ENCODE assay signal across 1 cellular context in the genomic region with DNA sequence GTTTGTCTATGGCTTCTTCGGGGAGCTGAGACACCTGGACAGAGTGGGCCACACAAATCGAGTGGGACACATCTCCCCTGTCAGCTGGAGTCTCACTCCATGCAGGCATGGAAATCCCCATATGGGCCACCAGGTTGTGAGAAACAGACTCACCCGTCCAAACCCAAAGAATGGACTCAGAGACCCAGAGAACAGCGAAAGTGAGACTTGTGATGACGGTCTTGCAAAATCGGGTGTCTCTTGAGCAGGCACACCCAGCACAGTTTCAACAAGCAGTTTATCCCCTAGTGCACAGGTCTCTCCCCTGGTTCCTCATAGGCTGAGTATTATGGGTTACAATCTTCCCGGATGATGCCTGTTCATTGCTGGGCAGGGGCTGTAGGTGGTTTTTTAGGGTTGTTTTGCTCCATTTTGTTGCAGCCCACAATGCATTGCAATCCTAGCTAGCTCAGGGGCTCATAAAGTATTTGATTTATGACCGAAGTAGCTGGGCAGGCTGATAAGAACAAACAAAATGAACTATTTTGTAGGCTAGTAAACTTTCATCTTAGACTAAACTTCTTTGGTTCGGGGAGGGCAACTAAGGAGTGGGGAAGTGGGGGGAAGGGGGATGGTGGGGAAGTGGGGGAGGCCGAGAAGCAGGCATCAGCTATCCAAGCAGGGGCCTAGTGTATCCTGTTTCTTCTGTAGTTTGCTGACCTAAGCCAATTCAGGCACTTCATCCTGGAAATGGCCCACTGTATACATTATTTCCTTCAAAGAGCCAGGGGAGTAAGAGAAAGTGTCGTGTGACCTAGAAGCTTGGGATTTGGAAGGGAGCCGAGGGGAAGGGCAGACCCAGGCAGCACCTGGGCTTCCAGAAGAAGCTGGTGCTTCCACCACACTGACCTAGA.
TF ChIP-seq lines count a peak whose summit lies in the region.

No MANE protein-coding gene starts in this region.

TF ChIP-seq in GM12878, 131 proteins besides CTCF, POLR2A, EP300 and RAD21:
- TF ChIP-seq CBFB (IDR thresholded peaks at IDR 0.05; ENCODE audit: low read depth) (no peak), EZH2 (IDR thresholded peaks at IDR 0.05; ENCODE audit: borderline replicate concordance, control insufficient read depth, low read depth, low read length) (no peak), ZSCAN29 (IDR thresholded peaks at IDR 0.05) (no peak), GABPA (IDR thresholded peaks at IDR 0.05; ENCODE audit: low read depth) (no peak), BHLHE40 (IDR thresholded peaks at IDR 0.05; ENCODE audit: borderline replicate concordance in 1 of 2, low read depth in 2 of 2, low read length in 1 of 2) (peak in 1 of 2 experiments; percentile 25; a peak in 1 of 4 replicates), EED (IDR thresholded peaks at IDR 0.05; ENCODE audit: low read depth) (no peak), RBBP5 (conservative IDR thresholded peaks at IDR 0.05) (no peak), KAT2A (conservative IDR thresholded peaks at IDR 0.05; ENCODE audit: control insufficient read depth, low read depth, low read length) (no peak), IKZF1 (conservative IDR thresholded peaks at IDR 0.05) (0 out of 2 replicates have a peak, but pooled peaks have one; percentile 28), IRF4 (IDR thresholded peaks at IDR 0.05; ENCODE audit: low read depth, low read length) (no peak), SREBF2 (IDR thresholded peaks at IDR 0.05; ENCODE audit: low read length) (no peak)
- TF ChIP-seq, protein P1, sequence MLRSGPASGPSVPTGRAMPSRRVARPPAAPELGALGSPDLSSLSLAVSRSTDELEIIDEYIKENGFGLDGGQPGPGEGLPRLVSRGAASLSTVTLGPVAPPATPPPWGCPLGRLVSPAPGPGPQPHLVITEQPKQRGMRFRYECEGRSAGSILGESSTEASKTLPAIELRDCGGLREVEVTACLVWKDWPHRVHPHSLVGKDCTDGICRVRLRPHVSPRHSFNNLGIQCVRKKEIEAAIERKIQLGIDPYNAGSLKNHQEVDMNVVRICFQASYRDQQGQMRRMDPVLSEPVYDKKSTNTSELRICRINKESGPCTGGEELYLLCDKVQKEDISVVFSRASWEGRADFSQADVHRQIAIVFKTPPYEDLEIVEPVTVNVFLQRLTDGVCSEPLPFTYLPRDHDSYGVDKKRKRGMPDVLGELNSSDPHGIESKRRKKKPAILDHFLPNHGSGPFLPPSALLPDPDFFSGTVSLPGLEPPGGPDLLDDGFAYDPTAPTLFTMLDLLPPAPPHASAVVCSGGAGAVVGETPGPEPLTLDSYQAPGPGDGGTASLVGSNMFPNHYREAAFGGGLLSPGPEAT (IDR thresholded peaks at IDR 0.05; ENCODE audit: low read depth), result 0 out of 2 replicates have a peak, but pooled peaks have one; percentile 27
- TF ChIP-seq, protein P2, sequence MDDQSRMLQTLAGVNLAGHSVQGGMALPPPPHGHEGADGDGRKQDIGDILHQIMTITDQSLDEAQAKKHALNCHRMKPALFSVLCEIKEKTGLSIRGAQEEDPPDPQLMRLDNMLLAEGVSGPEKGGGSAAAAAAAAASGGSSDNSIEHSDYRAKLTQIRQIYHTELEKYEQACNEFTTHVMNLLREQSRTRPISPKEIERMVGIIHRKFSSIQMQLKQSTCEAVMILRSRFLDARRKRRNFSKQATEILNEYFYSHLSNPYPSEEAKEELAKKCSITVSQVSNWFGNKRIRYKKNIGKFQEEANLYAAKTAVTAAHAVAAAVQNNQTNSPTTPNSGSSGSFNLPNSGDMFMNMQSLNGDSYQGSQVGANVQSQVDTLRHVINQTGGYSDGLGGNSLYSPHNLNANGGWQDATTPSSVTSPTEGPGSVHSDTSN (IDR thresholded peaks at IDR 0.05; ENCODE audit: insufficient replicate concordance, low read depth, low read length), result no peak
